Comparison of ENCODE assay signal across 8 cellular contexts in genomic region chr6:17987576-17988421, GRCh38. TPM values are rescaled to one million over a fixed set of nuclear protein-coding genes. Genes with fewer than 3 reads are reported as not detected.
A peak's percentile ranks its signal among the peaks of the same experiment; 100 is the strongest.
DNase-seq lines count a peak whose midpoint lies in the region; ATAC-seq, FAIRE-seq and TF ChIP-seq lines count a peak whose summit lies in the region.

TSS of gene KIF13A (minus strand) at chr6:17987635. CDS start at chr6:17987463, 172 bp downstream.

- H3K9me3 ChIP-seq in pancreas: no peaks in the 10 kb centered on the region

- H3K36me3 ChIP-seq in pancreas: no peaks in the 10 kb centered on the region

- H3K27ac ChIP-seq in angular gyrus (ENCODE audit: low read depth, low read length) (peak within 1 kb of the TSS; percentile 97), pancreas (peak within 1 kb of the TSS; percentile 92 to 96 (median 95))

- 0 to 1% methylated on average over 31 to 105 of the region's 105 CpGs for WGBS in pancreas, 2 donors

- TF ChIP-seq CTCF in pancreas (IDR thresholded peaks at IDR 0.05): no peak

- ATAC-seq in GM21723 (IDR thresholded peaks at IDR 0.05; ENCODE audit: unreplicated experiment) (peak; percentile 83), left cardiac atrium (peak; percentile 82 to 83), pancreas (peak; percentile 73 to 85 (median 76))

- H3K27me3 ChIP-seq in pancreas: no peaks in the 10 kb centered on the region

- H3K4me1 ChIP-seq in pancreas: peaks cover 3 to 15% (median 9%) of the 10 kb centered on the region in 3 donors

- peak; percentile 71 for DNase-seq in EL
- DNase-seq in HuH-7 (ENCODE audit: low spot score): peak; percentile 56
- peak; percentile 19 for DNase-seq in RCC 7860 (ENCODE audit: low spot score)
- DNase-seq in left cardiac atrium: peak; percentile 77
- DNase-seq in pancreas: peak; percentile 61 to 85 (median 72)
- no peak for DNase-seq in cortex of kidney (lab: John Stamatoyannopoulos, UW)

- intact Hi-C loops in left cardiac atrium (cut with DNase I): loop anchor here (5.0 kb wide), 5 partner anchors 55 to 155 kb away; partner anchors contain the start of gene NHLRC1 (in 1 of the 2)
- intact Hi-C loops in pancreas (cut with DNase I): no loop called here

- FAIRE-seq in RCC 7860 (lab: Jason Lieb, UNC) (no peak), pancreas (lab: Jason Lieb, UNC) (no peak)

- peak within 1 kb of the TSS; percentile 38 to 75 (median 68) for H3K4me3 ChIP-seq in pancreas

RNA-seq across cellular contexts. Expression of gene KIF13A, which starts in this region (rescaled TPM):
- total RNA-seq in left cardiac atrium: 10 to 100 TPM; 60.5 to 64.7 TPM
- 10 to 100 TPM; 11.8 to 18.1 (median 12.5) TPM for total RNA-seq in pancreas
- polyA plus RNA-seq in pancreas: 10 to 100 TPM in 1 of 2 donors, 1 to 10 TPM in 1; 7.3 to 16.2 TPM

Comparison
In these comparisons a context has a peak if more than half of its experiments do, and no peak if none do; other contexts are left out.
1. intact Hi-C loops: an anchor here in left cardiac atrium (5.0 kb wide); none called in pancreas.